In genomic region chr1:3244539-3245315, GRCh38 we compare ENCODE assay signal across 20 cellular contexts.
DNase-seq lines count a peak whose midpoint lies in the region; ATAC-seq and TF ChIP-seq lines count a peak whose summit lies in the region.
"Had no signal": no experiment of that assay in that cellular context is flagged by ENCODE, and none has a peak within 500 bp of the region (broad histone marks: within the 10 kb centered on the region; RNA-seq: fewer than 3 reads in every experiment).

No MANE protein-coding gene starts in this region.

- H3K4me3 Mint-ChIP-seq in activated CD8-positive, alpha-beta T cell treated with anti-CD3 and anti-CD28 coated beads, Interleukin-2, amount 10 ng/mL, durations not matched to agents 7 days and 5 days = no peak overlapping the region
- H3K4me3 Mint-ChIP-seq: IgD-negative memory B cell had no signal

- H3K27me3 ChIP-seq in ascending aorta (no peaks in the 10 kb centered on the region), neuronal stem cell (ENCODE audit: control insufficient read depth in 3 of 3, insufficient read depth in 3 of 3, low read depth in 1 of 3, low read length in 3 of 3) (peaks cover 0 to 69% (median 2%) of the 10 kb centered on the region in 3 experiments)

- H3K27ac ChIP-seq in ascending aorta (peak overlapping the region; percentile 5 to 83), neuronal stem cell (replicated peaks; ENCODE audit: low read length) (no peak overlapping the region)
- H3K27ac ChIP-seq: BLaER1 treated with 17β-estradiol and CSF1 and Interleukin-3, amounts not matched to agents 10 nM and 100 nM had no signal

- no peaks in the 10 kb centered on the region for H3K4me1 Mint-ChIP-seq in activated CD8-positive, alpha-beta T cell treated with anti-CD3 and anti-CD28 coated beads, Interleukin-2, amount 10 ng/mL, durations not matched to agents 7 days and 5 days (ENCODE audit: low read depth)

- no peak overlapping the region for H2BK120ac ChIP-seq in neuronal stem cell (ENCODE audit: low read depth, low read length)

- H2AFZ ChIP-seq in neuronal stem cell (ENCODE audit: low read length) = no peak overlapping the region

- peaks cover 11% of the 10 kb centered on the region for H3K27me3 Mint-ChIP-seq in activated CD8-positive, alpha-beta T cell treated with anti-CD3 and anti-CD28 coated beads, Interleukin-2, amount 10 ng/mL, durations not matched to agents 7 days and 5 days (ENCODE audit: low read depth)

- no peak for TF ChIP-seq CTCF in ascending aorta (IDR thresholded peaks at IDR 0.05)

- intact Hi-C loops in ascending aorta (cut with DNase I) = loop anchor here (5.0 kb wide), 1 partner anchor 47 kb away; no protein-coding TSS in a partner anchor

- no peaks in the 10 kb centered on the region for H3K9me3 Mint-ChIP-seq in activated CD8-positive, alpha-beta T cell treated with anti-CD3 and anti-CD28 coated beads, Interleukin-2, amount 10 ng/mL, durations not matched to agents 7 days and 5 days (ENCODE audit: insufficient read depth)

- CTCF ChIA-PET in activated CD8-positive, alpha-beta T cell treated with anti-CD3 and anti-CD28 coated beads, Interleukin-2, amount 10 ng/mL, durations not matched to agents 7 days and 5 days (lab: Charles Lee) = no interaction called here

- DNase-seq in AG08395 (ENCODE audit: low spot score) (peak; percentile 34), H4 (ENCODE audit: low spot score) (peak; percentile 26), ascending aorta (ENCODE audit: low spot score in 2 of 2) (no peak), neuronal stem cell (ENCODE audit: low spot score) (no peak), ACHN (no peak), iPS-NIHi7 (ENCODE audit: extremely low spot score) (no peak)
- DNase-seq in activated CD8-positive, alpha-beta T cell treated with anti-CD3 and anti-CD28 coated beads, Interleukin-2, amount 10 ng/mL, durations not matched to agents 7 days and 5 days = no peak
- no peak for DNase-seq in activated CD8-positive, alpha-beta memory T cell treated with anti-CD3 and anti-CD28 coated beads, Interleukin-2, amount 50 U/mL, for 4 hours
- DNase-seq: EL; HCEC 1CT; NCI-H1092; NCI-H1694; NCI-H2107; NCI-H345; NCI-H69; NK-92 treated with Interleukin-12 subunit alpha and Interleukin-12 subunit beta, amount 100 ng/mL, for 24 hours; Right ventricle myocardium superior had no signal

- no peak overlapping the region for H2BK12ac ChIP-seq in neuronal stem cell (ENCODE audit: low read length)

- H3K9me3 ChIP-seq in ascending aorta (no peaks in the 10 kb centered on the region), neuronal stem cell (replicated peaks in 1 of 2; ENCODE audit: control insufficient read depth in 2 of 2, insufficient read depth in 1 of 2, low read depth in 1 of 2, low read length in 2 of 2) (peaks cover 0 to 3% of the 10 kb centered on the region in 2 donors)
- H3K9me3 ChIP-seq: BLaER1 treated with 17β-estradiol and CSF1 and Interleukin-3, amounts not matched to agents 10 nM and 100 nM had no signal

- no peak overlapping the region for H4K91ac ChIP-seq in neuronal stem cell (ENCODE audit: low read depth, low read length, poor library complexity)

- peaks cover 3% of the 10 kb centered on the region for H3K79me1 ChIP-seq in neuronal stem cell (ENCODE audit: low read depth, low read length)

- no peak overlapping the region for H3K14ac ChIP-seq in neuronal stem cell (ENCODE audit: low read length)

- no peaks in the 10 kb centered on the region for H3K36me3 Mint-ChIP-seq in activated CD8-positive, alpha-beta T cell treated with anti-CD3 and anti-CD28 coated beads, Interleukin-2, amount 10 ng/mL, durations not matched to agents 7 days and 5 days (ENCODE audit: low read depth)
- H3K36me3 Mint-ChIP-seq: IgD-negative memory B cell had no signal

- H3K36me3 ChIP-seq in ascending aorta (peaks cover 0 to 20% of the 10 kb centered on the region in 2 donors), neuronal stem cell (replicated peaks in 1 of 2; ENCODE audit: control insufficient read depth in 2 of 2, insufficient read depth in 2 of 2, low read length in 2 of 2) (peaks cover 0 to 3% of the 10 kb centered on the region in 2 donors)
- H3K36me3 ChIP-seq: BLaER1 treated with 17β-estradiol and CSF1 and Interleukin-3, amounts not matched to agents 10 nM and 100 nM had no signal

- no peak overlapping the region for H3K4me2 ChIP-seq in neuronal stem cell (ENCODE audit: insufficient read depth, low read length, poor library complexity, severe bottlenecking)

- WGBS in neuronal stem cell (ENCODE audit: extremely low coverage in 2 of 2, insufficient read length in 2 of 2, insufficient replicate concordance in 1 of 2), 2 donors = no CpG with 5 or more reads among the region's 22 CpGs

- peak overlapping the region; percentile 47 for H2AK5ac ChIP-seq in neuronal stem cell (ENCODE audit: low read depth, low read length)

- no peak overlapping the region for H4K8ac ChIP-seq in neuronal stem cell (ENCODE audit: low read depth, low read length)

- H3K4me1 ChIP-seq in ascending aorta (peaks cover 6 to 22% of the 10 kb centered on the region in 2 donors), neuronal stem cell (ENCODE audit: control insufficient read depth in 2 of 2, insufficient read depth in 1 of 2, low read depth in 1 of 2, low read length in 2 of 2) (peaks cover 18 to 31% of the 10 kb centered on the region in 2 donors)

- H3K27ac Mint-ChIP-seq in activated CD8-positive, alpha-beta T cell treated with anti-CD3 and anti-CD28 coated beads, Interleukin-2, amount 10 ng/mL, durations not matched to agents 7 days and 5 days = no peak overlapping the region
- H3K27ac Mint-ChIP-seq: IgD-negative memory B cell had no signal

- ATAC-seq in activated CD8-positive, alpha-beta T cell treated with anti-CD3 and anti-CD28 coated beads, Interleukin-2, amount 10 ng/mL, durations not matched to agents 7 days and 5 days = no peak
- ATAC-seq: SK-N-SH treated with all-trans-retinoic acid at 6 μM for 48 hours had no signal

- peak overlapping the region; percentile 56 for H3K23ac ChIP-seq in neuronal stem cell (ENCODE audit: low read depth, low read length, poor library complexity)

- peak overlapping the region; percentile 39 for H3K18ac ChIP-seq in neuronal stem cell (ENCODE audit: low read length)

- H3K4ac ChIP-seq in neuronal stem cell (ENCODE audit: low read length) = no peak overlapping the region

- POLR2A ChIA-PET in activated CD8-positive, alpha-beta T cell treated with anti-CD3 and anti-CD28 coated beads, Interleukin-2, amount 10 ng/mL, durations not matched to agents 7 days and 5 days (lab: Charles Lee) = no interaction called here

- in situ Hi-C loops in ACHN (cut with HindIII; ENCODE audit: low pct_ligation_motif_present, low pct_unique_long_range_greater_than_20kb, low sequenced_read_pairs) = no loop called here

- peak overlapping the region; percentile 38 for H3K9ac ChIP-seq in neuronal stem cell (ENCODE audit: low read depth, low read length, poor library complexity)
- H3K9ac ChIP-seq: BLaER1 treated with 17β-estradiol and CSF1 and Interleukin-3, amounts not matched to agents 10 nM and 100 nM had no signal

- H2BK5ac ChIP-seq in neuronal stem cell (ENCODE audit: low read length) = peak overlapping the region; percentile 18

- no peak overlapping the region for H3K4me3 ChIP-seq in ascending aorta
- no peak overlapping the region for H3K4me3 ChIP-seq in neuronal stem cell (ENCODE audit: low read length in 2 of 2)
- H3K4me3 ChIP-seq: BLaER1 treated with 17β-estradiol and CSF1 and Interleukin-3, amounts not matched to agents 10 nM and 100 nM had no signal

- H2BK15ac ChIP-seq in neuronal stem cell (ENCODE audit: low read length) = no peak overlapping the region

Comparison
In these comparisons a context has a peak if more than half of its experiments do, and no peak if none do; other contexts are left out.
1. DNase-seq: peak in AG08395 (single experiment) and H4 (single experiment); none in ascending aorta (0 of 2), neuronal stem cell (single experiment), ACHN (single experiment), activated CD8-positive, alpha-beta T cell treated with anti-CD3 and anti-CD28 coated beads, Interleukin-2, amount 10 ng/mL, durations not matched to agents 7 days and 5 days (single experiment), activated CD8-positive, alpha-beta memory T cell treated with anti-CD3 and anti-CD28 coated beads, Interleukin-2, amount 50 U/mL, for 4 hours (single experiment) and iPS-NIHi7 (single experiment).